25 cellular contexts compared by ENCODE assay signal in the genomic region with DNA sequence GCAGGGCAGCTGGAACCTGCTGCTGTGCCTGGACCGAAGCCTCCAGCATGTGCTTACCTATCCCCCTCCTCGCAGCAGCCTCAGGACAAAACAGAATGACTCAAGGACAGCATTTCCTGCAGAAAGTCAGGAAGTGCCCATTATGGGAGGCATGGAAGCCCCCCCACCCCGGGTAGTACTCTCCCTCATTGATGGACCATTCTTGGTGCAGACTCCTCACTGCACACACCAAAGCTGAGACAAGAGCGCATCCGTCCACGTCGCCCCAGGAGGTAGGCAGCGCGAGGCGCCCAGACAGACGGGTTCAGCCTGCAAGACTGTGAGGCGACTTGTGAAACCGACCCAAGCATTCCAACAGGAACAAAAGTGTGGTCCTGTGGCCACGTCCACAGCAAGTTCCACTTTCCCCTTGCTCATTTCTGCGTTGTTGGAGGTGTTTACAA.
"Had no signal": no experiment of that assay in that cellular context is flagged by ENCODE, and none has a peak within 500 bp of the region (broad histone marks: within the 10 kb centered on the region; RNA-seq: fewer than 3 reads in every experiment).

No MANE protein-coding gene starts in this region.

- ATAC-seq: effector memory CD8-positive, alpha-beta T cell; left ventricle myocardium superior; naive thymus-derived CD8-positive, alpha-beta T cell; stimulated activated naive B cell treated with anti-CD40 and anti-IgM and Interleukin-4, amounts not matched to agents 10 μg/mL and 1 μg/mL and 100 μg/mL, for 72 hours had no signal

- H3K9me3 ChIP-seq: ascending aorta, esophagus muscularis mucosa, sigmoid colon, vagina had no signal

- DNase-seq: activated CD4-positive, alpha-beta T cell treated with anti-CD3 and anti-CD28 coated beads for 1 hour; activated gamma-delta T cell treated with Interleukin-2 at 50 U/mL for 16 hours; activated T-cell treated with anti-CD3 and anti-CD28 coated beads, Interleukin-2, amount 50 U/mL, for 1 hour; brain microvascular endothelial cell; caudate nucleus; effector memory CD8-positive, alpha-beta T cell; glutamatergic neuron; left ventricle myocardium superior; mammary epithelial cell; naive thymus-derived CD8-positive, alpha-beta T cell; retina; sigmoid colon; stimulated activated CD4-positive, alpha-beta T cell treated with anti-CD3 and anti-CD28 coated beads, Interleukin-2, amount 100 ng/mL, for 48 hours; stimulated activated CD8-positive, alpha-beta memory T cell treated with anti-CD3 and anti-CD28 coated beads, Interleukin-4, amount 100 ng/mL, for 48 hours; stimulated activated naive B cell treated with anti-CD40 and anti-IgM and Interleukin-4, amounts not matched to agents 10 μg/mL and 1 μg/mL and 100 μg/mL, for 72 hours; trophoblast cell; WERI-Rb-1 had no signal

- H3K4me3 Mint-ChIP-seq: activated naive CD4-positive, alpha-beta T cell treated with anti-CD3 and anti-CD28 coated beads, Interleukin-2, amount 50 U/mL, for 24 hours; effector memory CD8-positive, alpha-beta T cell; mesothelial cell of epicardium; naive thymus-derived CD8-positive, alpha-beta T cell; neural progenitor cell; stimulated activated naive B cell treated with anti-CD40 and anti-IgM and Interleukin-4, amounts not matched to agents 10 μg/mL and 1 μg/mL and 100 μg/mL, for 72 hours had no signal

- H3K27me3 ChIP-seq: ascending aorta, brain microvascular endothelial cell, esophagus muscularis mucosa, hepatocyte, neural progenitor cell, sigmoid colon, vagina had no signal

- H3K9me3 Mint-ChIP-seq: activated naive CD4-positive, alpha-beta T cell treated with anti-CD3 and anti-CD28 coated beads, Interleukin-2, amount 50 U/mL, for 24 hours; effector memory CD8-positive, alpha-beta T cell; mesothelial cell of epicardium; neural progenitor cell had no signal

- H3K36me3 Mint-ChIP-seq: activated naive CD4-positive, alpha-beta T cell treated with anti-CD3 and anti-CD28 coated beads, Interleukin-2, amount 50 U/mL, for 24 hours; mesothelial cell of epicardium; naive thymus-derived CD8-positive, alpha-beta T cell; neural progenitor cell; stimulated activated naive B cell treated with anti-CD40 and anti-IgM and Interleukin-4, amounts not matched to agents 10 μg/mL and 1 μg/mL and 100 μg/mL, for 72 hours had no signal

- H3K4me1 ChIP-seq: ascending aorta, esophagus muscularis mucosa, neural progenitor cell, sigmoid colon, vagina had no signal

- H3K4me3 ChIP-seq: ascending aorta, esophagus muscularis mucosa, hepatocyte, neural progenitor cell, sigmoid colon, smooth muscle cell, vagina had no signal

- H3K9ac ChIP-seq: neural progenitor cell had no signal

- H3K36me3 ChIP-seq: ascending aorta, brain microvascular endothelial cell, esophagus muscularis mucosa, neural progenitor cell, sigmoid colon, vagina, WERI-Rb-1 had no signal

- H3K27me3 Mint-ChIP-seq: activated naive CD4-positive, alpha-beta T cell treated with anti-CD3 and anti-CD28 coated beads, Interleukin-2, amount 50 U/mL, for 24 hours; effector memory CD8-positive, alpha-beta T cell; naive thymus-derived CD8-positive, alpha-beta T cell; stimulated activated naive B cell treated with anti-CD40 and anti-IgM and Interleukin-4, amounts not matched to agents 10 μg/mL and 1 μg/mL and 100 μg/mL, for 72 hours had no signal

- H3K4me1 Mint-ChIP-seq: activated naive CD4-positive, alpha-beta T cell treated with anti-CD3 and anti-CD28 coated beads, Interleukin-2, amount 50 U/mL, for 24 hours; naive thymus-derived CD8-positive, alpha-beta T cell; neural progenitor cell; stimulated activated naive B cell treated with anti-CD40 and anti-IgM and Interleukin-4, amounts not matched to agents 10 μg/mL and 1 μg/mL and 100 μg/mL, for 72 hours had no signal

- H2AFZ ChIP-seq: hepatocyte had no signal

- H3K4me2 ChIP-seq: hepatocyte, neural progenitor cell, smooth muscle cell had no signal

- H3K79me2 ChIP-seq: hepatocyte had no signal

- H3K27ac Mint-ChIP-seq: activated naive CD4-positive, alpha-beta T cell treated with anti-CD3 and anti-CD28 coated beads, Interleukin-2, amount 50 U/mL, for 24 hours; effector memory CD8-positive, alpha-beta T cell; mesothelial cell of epicardium; neural progenitor cell; stimulated activated naive B cell treated with anti-CD40 and anti-IgM and Interleukin-4, amounts not matched to agents 10 μg/mL and 1 μg/mL and 100 μg/mL, for 72 hours had no signal

- H3K27ac ChIP-seq: ascending aorta, brain microvascular endothelial cell, esophagus muscularis mucosa, hepatocyte, neural progenitor cell, sigmoid colon, vagina, WERI-Rb-1 had no signal
